In the genomic region with DNA sequence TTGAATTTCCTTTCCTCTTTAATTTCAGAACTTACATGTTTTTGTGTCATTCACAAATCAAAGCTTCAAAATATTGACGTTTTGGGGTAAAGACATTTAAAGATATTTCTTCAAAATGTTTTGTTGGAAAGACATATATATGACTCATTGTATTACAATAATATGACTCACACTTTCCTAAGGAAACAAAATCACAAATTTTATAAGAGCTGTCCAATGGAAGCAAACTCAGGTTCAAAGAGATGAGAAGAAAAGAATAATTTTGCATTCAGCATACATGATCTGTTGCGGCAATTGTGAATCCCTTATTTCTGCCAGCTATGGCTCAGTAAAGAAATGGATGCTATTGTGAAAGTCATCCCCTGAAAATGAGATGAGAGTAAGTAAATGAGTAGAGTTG, we compare ENCODE assay signal across 25 cellular contexts.
DNase-seq lines count a peak whose midpoint lies in the region; ATAC-seq and TF ChIP-seq lines count a peak whose summit lies in the region.
"Had no signal": no experiment of that assay in that cellular context is flagged by ENCODE, and none has a peak within 500 bp of the region (broad histone marks: within the 10 kb centered on the region; RNA-seq: fewer than 3 reads in every experiment).

No MANE protein-coding gene starts in this region.

- TF ChIP-seq POLR2A in GM18505 (IDR thresholded peaks at IDR 0.05; ENCODE audit: borderline replicate concordance, extremely low read depth, insufficient read depth, insufficient read length) = no peak

- no peak overlapping the region for H3K4me3 ChIP-seq in fibroblast of pulmonary artery (replicated peaks; ENCODE audit: low read depth, low read length)
- H3K4me3 ChIP-seq: BLaER1, colonic mucosa, GM12878, lung, ovary, right lobe of liver, upper lobe of left lung had no signal

- TF ChIP-seq CTCF in fibroblast of pulmonary artery (IDR thresholded peaks at IDR 0.05; ENCODE audit: low read length, missing control alignments) = no peak

- ATAC-seq in GM21529 (IDR thresholded peaks at IDR 0.05; ENCODE audit: unreplicated experiment) = no peak
- ATAC-seq in GM18505 (IDR thresholded peaks at IDR 0.05; ENCODE audit: unreplicated experiment) = no peak
- ATAC-seq: GM12878; right lobe of liver; stimulated activated naive CD8-positive, alpha-beta T cell treated with anti-CD3 and anti-CD28 coated beads, Interleukin-15, amount 100 ng/mL, for 72 hours had no signal

- DNase-seq in DMS53 (lab: John Stamatoyannopoulos, UW) (peak; percentile 36), DMS53 treated with DMSO at 0.1 percent for 48 hours (lab: John Stamatoyannopoulos, UW; ENCODE audit: unreplicated experiment) (no peak), astrocyte of the hippocampus (ENCODE audit: low read depth, low spot score) (peak; percentile 28), fibroblast of pulmonary artery (ENCODE audit: low read depth) (peak; percentile 28), stromal cell of bone marrow (ENCODE audit: low read depth) (peak; percentile 17)
- no peak for DNase-seq in effector CD4-positive, alpha-beta T cell
- DNase-seq: activated gamma-delta T cell treated with Interleukin-2 at 50 U/mL for 16 hours; aorta; colonic mucosa; GF-D8; islet precursor cell; naive B cell; NCI-H69; ovary; right lobe of liver; SIG-M5; stimulated activated CD4-positive, alpha-beta T cell treated with anti-CD3 and anti-CD28 coated beads, Interleukin-2, amount 100 ng/mL, for 24 hours; stimulated activated naive CD8-positive, alpha-beta T cell treated with anti-CD3 and anti-CD28 coated beads, Interleukin-15, amount 100 ng/mL, for 72 hours; T-helper 1 cell; upper lobe of left lung had no signal

Comparison
In these comparisons a context has a peak if more than half of its experiments do, and no peak if none do; other contexts are left out.
1. DNase-seq: peak in DMS53 (single experiment), astrocyte of the hippocampus (single experiment), fibroblast of pulmonary artery (single experiment) and stromal cell of bone marrow (single experiment); none in DMS53 treated with DMSO at 0.1 percent for 48 hours (single experiment) and effector CD4-positive, alpha-beta T cell (single experiment).